Comparison of ENCODE assay signal across 1 cellular context in the genomic region with DNA sequence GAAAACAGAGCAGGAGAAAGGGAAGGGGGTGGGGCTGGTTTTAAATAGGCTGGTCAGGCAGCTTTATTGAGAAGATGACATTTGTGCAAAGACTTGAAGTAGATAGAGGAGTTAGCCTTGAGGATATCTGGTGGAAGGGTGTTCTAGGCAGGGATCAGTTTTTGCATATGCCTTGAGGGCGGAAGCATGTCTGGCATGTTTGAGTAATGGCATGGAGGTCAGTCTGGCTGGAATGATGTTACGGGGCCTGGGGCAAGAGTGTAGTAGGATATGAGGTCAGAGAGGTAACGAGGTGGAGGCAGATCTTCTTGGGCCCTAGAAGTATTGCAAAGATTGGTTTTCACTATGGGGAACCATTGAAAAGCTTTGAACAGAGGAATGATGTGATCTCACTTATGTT.
TF ChIP-seq lines count a peak whose summit lies in the region.

No MANE protein-coding gene starts in this region.

TF ChIP-seq in H1, 55 proteins besides CTCF, POLR2A, EP300 and RAD21:
- TF ChIP-seq JUND (IDR thresholded peaks at IDR 0.05; ENCODE audit: low read length) (no peak), SP4 (IDR thresholded peaks at IDR 0.05; ENCODE audit: low read length) (no peak), TAF7 (optimal IDR thresholded peaks at IDR 0.05; ENCODE audit: borderline replicate concordance, low read depth, low read length) (no peak), ZNF274 (IDR thresholded peaks at IDR 0.05; ENCODE audit: borderline replicate concordance, extremely low read depth, low read length) (no peak), NANOG (IDR thresholded peaks at IDR 0.05; ENCODE audit: insufficient read depth, low read depth, low read length, poor library complexity, severe bottlenecking) (no peak), CBX8 (IDR thresholded peaks at IDR 0.05; ENCODE audit: borderline replicate concordance, low read depth, low read length) (no peak), SIX5 (IDR thresholded peaks at IDR 0.05; ENCODE audit: low read depth, low read length) (no peak), CREB1 (IDR thresholded peaks at IDR 0.05) (no peak), YY1 (IDR thresholded peaks at IDR 0.05; ENCODE audit: low read depth, low read length) (no peak), CEBPB (IDR thresholded peaks at IDR 0.05; ENCODE audit: low read depth, low read length) (no peak)
- TF ChIP-seq, protein P1, sequence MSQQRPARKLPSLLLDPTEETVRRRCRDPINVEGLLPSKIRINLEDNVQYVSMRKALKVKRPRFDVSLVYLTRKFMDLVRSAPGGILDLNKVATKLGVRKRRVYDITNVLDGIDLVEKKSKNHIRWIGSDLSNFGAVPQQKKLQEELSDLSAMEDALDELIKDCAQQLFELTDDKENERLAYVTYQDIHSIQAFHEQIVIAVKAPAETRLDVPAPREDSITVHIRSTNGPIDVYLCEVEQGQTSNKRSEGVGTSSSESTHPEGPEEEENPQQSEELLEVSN (IDR thresholded peaks at IDR 0.05), result no peak
TF ChIP-seq in H1: peak in this region for 0.
